Comparison of ENCODE assay signal across 8 cellular contexts in the genomic region with DNA sequence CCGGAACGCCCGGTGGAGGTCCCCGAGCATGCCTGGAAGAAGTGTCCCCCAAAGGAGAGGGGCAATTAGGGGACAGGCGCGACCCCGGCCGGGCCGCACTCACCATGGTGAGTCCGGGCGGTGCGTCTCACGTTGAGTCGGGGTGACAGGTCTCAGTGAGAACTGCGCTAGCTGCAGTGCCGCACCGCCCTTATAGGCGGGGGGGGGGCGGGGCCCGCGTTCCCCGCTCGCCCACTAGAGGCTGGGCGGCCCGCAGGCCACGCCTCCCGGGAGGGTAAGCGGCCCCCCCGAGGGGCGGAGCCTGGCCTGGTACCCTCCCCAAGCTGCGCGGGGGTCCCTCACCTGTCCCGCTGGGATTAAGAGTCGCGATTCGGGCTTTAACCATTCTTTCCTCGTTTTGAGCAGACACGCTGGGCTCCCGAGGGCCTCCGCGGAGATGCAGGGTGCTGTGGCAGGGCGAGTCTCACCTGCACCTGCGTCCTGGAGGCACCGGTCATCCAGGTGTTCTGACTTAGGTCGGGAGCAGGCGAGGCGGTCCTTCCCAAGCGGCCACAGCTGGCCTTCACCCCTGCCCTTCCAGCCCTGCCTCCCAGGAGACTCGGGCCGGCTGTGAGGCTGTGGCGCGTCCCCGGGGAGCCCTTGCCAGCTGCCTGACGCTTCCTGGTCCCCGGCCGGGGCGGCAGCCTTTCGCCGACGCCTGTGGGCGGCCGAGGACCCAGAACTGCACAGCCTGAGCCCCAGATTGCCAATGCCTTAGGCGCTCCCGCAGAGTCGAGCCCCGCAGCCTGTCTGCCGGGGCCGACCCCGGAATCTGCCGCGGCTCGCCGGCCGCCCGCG. TPM values are rescaled to one million over a fixed set of nuclear protein-coding genes. Genes with fewer than 3 reads are reported as not detected.
DNase-seq lines count a peak whose midpoint lies in the region; ATAC-seq and TF ChIP-seq lines count a peak whose summit lies in the region.

A gene (minus strand): TSS at position 166 of the 837 bp plus-strand sequence. CDS start 60 bp downstream, at position 106.

- H3K4me1 ChIP-seq in NT2/D1 (ENCODE audit: insufficient read depth, insufficient read length) (peaks cover 23% of the 10 kb centered on the region), endodermal cell (ENCODE audit: control insufficient read depth, insufficient read depth, low read length) (peaks cover 14% of the 10 kb centered on the region)

- WGBS in endodermal cell (ENCODE audit: insufficient coverage in 1 of 2, insufficient read length in 1 of 2), 2 experiments: 0 to 1% methylated on average over 31 to 76 of the region's 76 CpGs

- H3K4me1 Mint-ChIP-seq in CD14-positive monocyte (peaks cover 47% of the 10 kb centered on the region), endodermal cell (peaks cover 17% of the 10 kb centered on the region)

- H3K4me3 Mint-ChIP-seq in CD14-positive monocyte (peak within 1 kb of the TSS; percentile 90 to 96), endodermal cell (peak within 1 kb of the TSS; percentile 51)

- H3K9me3 ChIP-seq in NT2/D1 (ENCODE audit: insufficient read depth, low read length) (no peaks in the 10 kb centered on the region), endodermal cell (ENCODE audit: control insufficient read depth, low read length) (no peaks in the 10 kb centered on the region)

- H3K27ac Mint-ChIP-seq in CD14-positive monocyte (peak within 1 kb of the TSS; percentile 92 to 98 (median 95)), endodermal cell (no peak within 1 kb of the TSS)

- peak within 1 kb of the TSS; percentile 72 for H3K9ac ChIP-seq in NT2/D1 (ENCODE audit: insufficient read length, low read depth)
- no peak within 1 kb of the TSS for H3K9ac ChIP-seq in endodermal cell (ENCODE audit: extremely low read depth, low read length, poor library complexity, severe bottlenecking)

- intact Hi-C loops in CD14-positive monocyte (cut with micrococcal nuclease): loop anchor here (1.0 to 5.0 kb wide), 4 partner anchors 25 to 77 kb away; a partner anchor contains a TSS

- H3K36me3 Mint-ChIP-seq in CD14-positive monocyte: peaks cover 18 to 25% of the 10 kb centered on the region in 2 donors
- no peaks in the 10 kb centered on the region for H3K36me3 Mint-ChIP-seq in endodermal cell (ENCODE audit: low read depth)

- no peaks in the 10 kb centered on the region for H3K9me3 Mint-ChIP-seq in CD14-positive monocyte
- no peaks in the 10 kb centered on the region for H3K9me3 Mint-ChIP-seq in endodermal cell

- ATAC-seq in GM19372 (IDR thresholded peaks at IDR 0.05; ENCODE audit: low read depth, unreplicated experiment): peak; percentile 48
- peak; percentile 58 for ATAC-seq in HG03521 (IDR thresholded peaks at IDR 0.05; ENCODE audit: unreplicated experiment)

- H3K27me3 Mint-ChIP-seq in CD14-positive monocyte (ENCODE audit: low read depth in 3 of 3) (peaks cover 0 to 3% (median 2%) of the 10 kb centered on the region in 3 donors), endodermal cell (ENCODE audit: insufficient read depth) (peaks cover 72% of the 10 kb centered on the region)

- H3K36me3 ChIP-seq in NT2/D1 (ENCODE audit: insufficient read depth, insufficient read length, low read length) (peaks cover 25% of the 10 kb centered on the region), endodermal cell (ENCODE audit: control insufficient read depth, insufficient read depth, low read length) (no peaks in the 10 kb centered on the region)

- no peak within 1 kb of the TSS for H3K27ac ChIP-seq in endodermal cell (ENCODE audit: low read depth, low read length)

- H3K27me3 ChIP-seq in NT2/D1 (ENCODE audit: insufficient read depth, insufficient read length): peaks cover 55% of the 10 kb centered on the region
- H3K27me3 ChIP-seq in endodermal cell (ENCODE audit: control insufficient read depth, insufficient read depth, low read length, poor library complexity, severe bottlenecking): peaks cover 57% of the 10 kb centered on the region

- TF ChIP-seq CTCF in CD14-positive monocyte (IDR thresholded peaks at IDR 0.05): no peak
- TF ChIP-seq CTCF in endodermal cell (conservative IDR thresholded peaks at IDR 0.05): no peak

- peak within 1 kb of the TSS; percentile 53 for H3K4me3 ChIP-seq in NT2/D1 (ENCODE audit: insufficient read length, low read depth)
- H3K4me3 ChIP-seq in endodermal cell (ENCODE audit: low read length): peak within 1 kb of the TSS; percentile 73

- peak; percentile 84 for DNase-seq in CD14-positive monocyte (ENCODE audit: low spot score)
- DNase-seq in NT2/D1 (ENCODE audit: low read depth, low spot score): no peak
- peak; percentile 73 for DNase-seq in activated CD8-positive, alpha-beta memory T cell treated with anti-CD3 and anti-CD28 coated beads, Interleukin-2, amount 50 U/mL, for 1 hour (ENCODE audit: extremely low read depth)
- DNase-seq in endodermal cell: peak; percentile 93
- DNase-seq in midbrain (lab: John Stamatoyannopoulos, UW): peak; percentile 83
- DNase-seq in stimulated activated CD8-positive, alpha-beta memory T cell treated with anti-CD3 and anti-CD28 coated beads, Interleukin-15, amount 100 ng/mL, for 48 hours (ENCODE audit: low read depth in 2 of 2): peak; percentile 84 to 87

RNA-seq across cellular contexts. Expression of the gene that starts here (rescaled TPM):
- 10 to 100 TPM; 72.7 to 81.9 TPM for polyA plus RNA-seq in CD14-positive monocyte
- total RNA-seq in endodermal cell: 1 to 10 TPM; 4.0 to 9.5 TPM
- 3.3 TPM for polyA plus RNA-seq in endodermal cell (2013, experiment 1 of 2)
- polyA plus RNA-seq in endodermal cell (2013, experiment 2 of 2): 2.3 TPM
